Comparison of ENCODE assay signal across 25 cellular contexts in genomic region chr1:189605236-189605635, GRCh38.
"Had no signal": no experiment of that assay in that cellular context is flagged by ENCODE, and none has a peak within 500 bp of the region (broad histone marks: within the 10 kb centered on the region; RNA-seq: fewer than 3 reads in every experiment).

No MANE protein-coding gene starts in this region.

- H3K27me3 ChIP-seq: adrenal gland, SJSA1 had no signal

- DNase-seq: activated CD4-positive, alpha-beta T cell treated with anti-CD3 and anti-CD28 coated beads for 48 hours; activated CD4-positive, alpha-beta T cell treated with anti-CD3 and anti-CD28 coated beads, Interleukin-2, amount 50 U/mL, for 4 hours; activated CD4-positive, CD25-positive, alpha-beta regulatory T cell treated with anti-CD3 and anti-CD28 coated beads, Interleukin-2, amount 50 U/mL, for 72 hours; activated CD8-positive, alpha-beta memory T cell treated with anti-CD3 and anti-CD28 coated beads, Interleukin-2, amount 50 U/mL, for 48 hours; activated CD8-positive, alpha-beta T cell treated with anti-CD3 and anti-CD28 coated beads, Interleukin-2, amount 10 ng/mL, durations not matched to agents 7 days and 5 days; activated naive CD4-positive, alpha-beta T cell treated with anti-CD3 and anti-CD28 coated beads, Interleukin-2, amount 50 U/mL, for 16 hours; activated naive CD8-positive, alpha-beta T cell treated with anti-CD3 and anti-CD28 coated beads, Interleukin-2, amount 10 ng/mL, durations not matched to agents 7 days and 5 days; activated T-cell treated with anti-CD3 and anti-CD28 coated beads, Interleukin-2, amount 50 U/mL, for 1 hour; adrenal gland; anterior cingulate cortex; NCI-H1048; NCI-H146; NCI-H187 treated with DMSO at 0.1 percent for 48 hours; NCI-H2081 treated with DMSO at 0.1 percent for 48 hours; NCI-H446 treated with DMSO at 0.1 percent for 48 hours; NCI-H524 treated with DMSO at 0.1 percent for 48 hours; NCI-H82; SHP77; T-helper 17 cell; T-helper 9 cell had no signal

- H3K9me3 ChIP-seq: adrenal gland, SJSA1 had no signal

- H3K27ac ChIP-seq: adrenal gland, RWPE1, SJSA1 had no signal

- H3K4me1 ChIP-seq: adrenal gland, SJSA1 had no signal

- ATAC-seq: activated CD8-positive, alpha-beta T cell treated with anti-CD3 and anti-CD28 coated beads, Interleukin-2, amount 10 ng/mL, durations not matched to agents 7 days and 5 days; Panc1; SK-N-SH treated with all-trans-retinoic acid at 6 μM for 48 hours; T-helper 17 cell; WTC11 had no signal

- H3K36me3 ChIP-seq: adrenal gland, SJSA1 had no signal

- H3K4me3 ChIP-seq: adrenal gland, SJSA1 had no signal
